In genomic region chr13:102555914-102556553, GRCh38 we compare ENCODE assay signal across 9 cellular contexts. TPM values are rescaled to one million over a fixed set of nuclear protein-coding genes. Genes with fewer than 3 reads are reported as not detected.
DNase-seq lines count a peak whose midpoint lies in the region; ATAC-seq and TF ChIP-seq lines count a peak whose summit lies in the region.
"Had no signal": no experiment of that assay in that cellular context is flagged by ENCODE, and none has a peak within 500 bp of the region (broad histone marks: within the 10 kb centered on the region; RNA-seq: fewer than 3 reads in every experiment).

No MANE protein-coding gene starts in this region.

- WGBS in esophagus muscularis mucosa = 31% methylated on average over 6 of the region's 6 CpGs

- no peaks in the 10 kb centered on the region for H3K9me3 ChIP-seq in esophagus muscularis mucosa
- H3K9me3 ChIP-seq: BLaER1 treated with 17β-estradiol and CSF1 and Interleukin-3, amounts not matched to agents 10 nM and 100 nM had no signal

- no peak for TF ChIP-seq EP300 in esophagus muscularis mucosa (IDR thresholded peaks at IDR 0.05)

- H3K27me3 Mint-ChIP-seq in progenitor cell of endocrine pancreas = peaks cover 6% of the 10 kb centered on the region

- peak; percentile 0 for DNase-seq in NCI-H2029 treated with DMSO at 0.1 percent for 48 hours (lab: John Stamatoyannopoulos, UW)
- DNase-seq in NCI-H2029 (lab: John Stamatoyannopoulos, UW) = no peak
- peak; percentile 68 to 77 for DNase-seq in SHP77 (lab: John Stamatoyannopoulos, UW)
- DNase-seq in esophagus muscularis mucosa (ENCODE audit: extremely low spot score) = no peak
- no peak for DNase-seq in progenitor cell of endocrine pancreas (ENCODE audit: low spot score, unreplicated experiment)

- no peak overlapping the region for H3K27ac Mint-ChIP-seq in progenitor cell of endocrine pancreas

- H3K27me3 ChIP-seq in esophagus muscularis mucosa = no peaks in the 10 kb centered on the region
- H3K27me3 ChIP-seq: BLaER1 treated with 17β-estradiol and CSF1 and Interleukin-3, amounts not matched to agents 10 nM and 100 nM had no signal

- no peak for TF ChIP-seq POLR2A in esophagus muscularis mucosa (IDR thresholded peaks at IDR 0.05; ENCODE audit: low read depth)

- TF ChIP-seq CTCF in LNCAP (IDR thresholded peaks at IDR 0.05) (peak; percentile 53), esophagus muscularis mucosa (IDR thresholded peaks at IDR 0.05) (peak; percentile 40 to 48 (median 44)), progenitor cell of endocrine pancreas (IDR thresholded peaks at IDR 0.05; ENCODE audit: unreplicated experiment) (peak; percentile 51)

- no peak overlapping the region for H3K4me3 ChIP-seq in esophagus muscularis mucosa
- H3K4me3 ChIP-seq: BLaER1 treated with 17β-estradiol and CSF1 and Interleukin-3, amounts not matched to agents 10 nM and 100 nM had no signal

- H3K4me3 Mint-ChIP-seq in progenitor cell of endocrine pancreas (ENCODE audit: low read depth) = no peak overlapping the region

- H3K4me1 Mint-ChIP-seq in progenitor cell of endocrine pancreas (ENCODE audit: low read depth) = no peaks in the 10 kb centered on the region

- H3K36me3 ChIP-seq in esophagus muscularis mucosa = no peaks in the 10 kb centered on the region
- H3K36me3 ChIP-seq: BLaER1 treated with 17β-estradiol and CSF1 and Interleukin-3, amounts not matched to agents 10 nM and 100 nM had no signal

- intact Hi-C loops in esophagus muscularis mucosa (cut with DNase I) = loop anchor here (2.0 kb wide), 1 partner anchor 413 kb away; no protein-coding TSS in a partner anchor

- H3K36me3 Mint-ChIP-seq in progenitor cell of endocrine pancreas (ENCODE audit: insufficient read depth) = no peaks in the 10 kb centered on the region

- peaks cover 4% of the 10 kb centered on the region for H3K9me3 Mint-ChIP-seq in progenitor cell of endocrine pancreas (ENCODE audit: low read depth)

- ATAC-seq in GM21360 (IDR thresholded peaks at IDR 0.05; ENCODE audit: unreplicated experiment) = peak; percentile 79
- no peak for ATAC-seq in HG03097 (IDR thresholded peaks at IDR 0.05; ENCODE audit: low FRiP score, unreplicated experiment)

- H3K4me1 ChIP-seq in esophagus muscularis mucosa = peaks cover 0 to 7% (median 0%) of the 10 kb centered on the region in 4 donors
- H3K4me1 ChIP-seq: BLaER1 treated with 17β-estradiol and CSF1 and Interleukin-3, amounts not matched to agents 10 nM and 100 nM had no signal

- H3K27ac ChIP-seq in esophagus muscularis mucosa (replicated peaks in 1 of 4) = no peak overlapping the region
- H3K27ac ChIP-seq: BLaER1 treated with 17β-estradiol and CSF1 and Interleukin-3, amounts not matched to agents 10 nM and 100 nM had no signal

RNA-seq across cellular contexts. Expression of gene TPP2, which starts 40.8 kb away (rescaled TPM):
- total RNA-seq in esophagus muscularis mucosa = 10 to 100 TPM; 30.3 to 38.4 (median 32.1) TPM
- total RNA-seq in progenitor cell of endocrine pancreas = 52.9 and 57.6 TPM in 2 replicates

Comparison
In these comparisons a context has a peak if more than half of its experiments do, and no peak if none do; other contexts are left out.
1. DNase-seq: peak in NCI-H2029 treated with DMSO at 0.1 percent for 48 hours (single experiment) and SHP77 (2 of 2); none in NCI-H2029 (single experiment), esophagus muscularis mucosa (single experiment) and progenitor cell of endocrine pancreas (single experiment).
2. Peak in every context shown above with its lines, with median percentiles within 50 percentile points of each other: CTCF ChIP-seq.